ENCODE assay signal across 8 cellular contexts in genomic region chr9:122159026-122159924, GRCh38. TPM values are rescaled to one million over a fixed set of nuclear protein-coding genes. Genes with fewer than 3 reads are reported as not detected.
A peak's percentile ranks its signal among the peaks of the same experiment; 100 is the strongest.
DNase-seq lines count a peak whose midpoint lies in the region; ATAC-seq, FAIRE-seq and TF ChIP-seq lines count a peak whose summit lies in the region.

TSS of gene MORN5 (plus strand) at chr9:122159908. CDS start at chr9:122159973, 65 bp downstream.
TSS of gene NDUFA8 (minus strand) at chr9:122159779. CDS start at chr9:122159677, 102 bp downstream.

- H3K9me3 ChIP-seq in keratinocyte (ENCODE audit: control insufficient read depth, low read depth, low read length): no peaks in the 10 kb centered on the region

- DNase-seq in Ammon's horn (ENCODE audit: low spot score): peak; percentile 97
- DNase-seq in NCI-H446 treated with DMSO at 0.1 percent for 48 hours (lab: John Stamatoyannopoulos, UW): peak; percentile 85
- DNase-seq in activated CD4-positive, CD25-positive, alpha-beta regulatory T cell treated with anti-CD3 and anti-CD28 coated beads, Interleukin-2, amount 50 U/mL, for 72 hours: peak; percentile 98
- peak; percentile 97 for DNase-seq in cerebellum (ENCODE audit: low spot score)
- DNase-seq in keratinocyte (ENCODE audit: low read depth, low spot score): peak; percentile 85
- peak; percentile 92 to 94 (median 94) for DNase-seq in stimulated activated CD4-positive, alpha-beta T cell treated with anti-CD3 and anti-CD28 coated beads, Interleukin-12 subunit alpha, Interleukin-12 subunit beta, amount 100 ng/mL, for 48 hours (ENCODE audit: low read depth in 2 of 3, low spot score in 1 of 3)

- peaks cover 7% of the 10 kb centered on the region for H3K9me1 ChIP-seq in keratinocyte (ENCODE audit: control insufficient read depth, extremely low read depth, insufficient read depth, low read length)

- H3K9ac ChIP-seq in keratinocyte (ENCODE audit: control insufficient read depth, extremely low read depth, insufficient read depth, low read length): peak within 1 kb of the TSS; percentile 91

- peaks cover 11% of the 10 kb centered on the region for H3K4me1 ChIP-seq in keratinocyte (ENCODE audit: control insufficient read depth, extremely low read depth, insufficient read depth, low read length)

- ATAC-seq in HG03378 (IDR thresholded peaks at IDR 0.05; ENCODE audit: unreplicated experiment): peak; percentile 92

- H2AFZ ChIP-seq in keratinocyte (ENCODE audit: control insufficient read depth, low read length): peak within 1 kb of the TSS; percentile 99

- dilution Hi-C loops in keratinocyte (cut with MboI; ENCODE audit: extremely low pct_ligation_motif_present, low sequenced_read_pairs): no loop called here

- H3K4me3 ChIP-seq in keratinocyte (ENCODE audit: control insufficient read depth in 2 of 3, extremely low read depth in 1 of 3, insufficient read depth in 2 of 3, low read depth in 1 of 3, low read length in 3 of 3): peak within 1 kb of the TSS; percentile 79 to 92 (median 85)

- TF ChIP-seq POLR2A in GM19099 (IDR thresholded peaks at IDR 0.05; ENCODE audit: extremely low read depth, insufficient read length, low read depth): peak; percentile 75

- peak; percentile 83 for FAIRE-seq in keratinocyte (lab: Jason Lieb, UNC)

- peak within 1 kb of the TSS; percentile 82 for H3K27ac ChIP-seq in keratinocyte (ENCODE audit: control insufficient read depth, insufficient read depth, low read length)

- H3K79me2 ChIP-seq in keratinocyte (ENCODE audit: control insufficient read depth, insufficient read depth, low read length): peaks cover 38% of the 10 kb centered on the region

- TF ChIP-seq CTCF in keratinocyte (optimal IDR thresholded peaks at IDR 0.05 in 1 of 3, IDR thresholded peaks at IDR 0.05 in 1 of 3, conservative IDR thresholded peaks at IDR 0.05 in 1 of 3; ENCODE audit: extremely low read depth in 1 of 3, insufficient read depth in 2 of 3, low read length in 3 of 3): no peak

- H4K20me1 ChIP-seq in keratinocyte (ENCODE audit: control insufficient read depth, extremely low read depth, insufficient read depth, low read length): peaks cover 2% of the 10 kb centered on the region

- H3K27me3 ChIP-seq in keratinocyte (ENCODE audit: control insufficient read depth, extremely low read depth, insufficient read depth, low read length): peaks cover 7% of the 10 kb centered on the region

- peaks cover 0 to 2% of the 10 kb centered on the region in 2 experiments for H3K36me3 ChIP-seq in keratinocyte (ENCODE audit: control insufficient read depth in 2 of 2, extremely low read depth in 1 of 2, insufficient read depth in 2 of 2, low read length in 2 of 2)

- H3K4me2 ChIP-seq in keratinocyte (ENCODE audit: control insufficient read depth, extremely low read depth, insufficient read depth, low read depth, low read length): peak within 1 kb of the TSS; percentile 90

RNA-seq across cellular contexts. Expression of gene MORN5, which starts in this region (rescaled TPM):
- 1.5 TPM for total RNA-seq in cerebellum
- polyA plus RNA-seq in keratinocyte: not detected in 3 replicates
- not detected for polyA plus RNA-seq in keratinocyte (2011; ENCODE audit: low read depth)
- polyA plus RNA-seq in keratinocyte (2011; cell fraction: cytosol; rRNA removed): not detected in 2 replicates
- polyA plus RNA-seq in keratinocyte (2011; cell fraction: nucleus; rRNA removed): not detected in 2 replicates
- not detected in 2 replicates for polyA plus RNA-seq in keratinocyte (2012; ENCODE audit: low replicate concordance)
- polyA minus RNA-seq in keratinocyte: not detected in 3 replicates
- polyA minus RNA-seq in keratinocyte (2011; cell fraction: cytosol; rRNA and poly(A)+ RNA removed): not detected
- not detected in 2 replicates for polyA minus RNA-seq in keratinocyte (2011; cell fraction: nucleus; rRNA and poly(A)+ RNA removed)

RNA-seq across cellular contexts. Expression of gene NDUFA8, which starts in this region (rescaled TPM):
- 20.0 TPM for total RNA-seq in cerebellum
- 87.9 to 105 TPM (median 90.9 TPM) in 3 replicates for polyA plus RNA-seq in keratinocyte
- 67.3 TPM for polyA plus RNA-seq in keratinocyte (2011; ENCODE audit: low read depth)
- polyA plus RNA-seq in keratinocyte (2011; cell fraction: cytosol; rRNA removed): 78.3 and 81.9 TPM in 2 replicates
- 42.8 and 43.5 TPM in 2 replicates for polyA plus RNA-seq in keratinocyte (2011; cell fraction: nucleus; rRNA removed)
- polyA plus RNA-seq in keratinocyte (2012; ENCODE audit: low replicate concordance): 72.5 and 90.2 TPM in 2 replicates
- 19.5 to 50.4 TPM (median 40.1 TPM) in 3 replicates for polyA minus RNA-seq in keratinocyte
- polyA minus RNA-seq in keratinocyte (2011; cell fraction: cytosol; rRNA and poly(A)+ RNA removed): 52.2 TPM
- polyA minus RNA-seq in keratinocyte (2011; cell fraction: nucleus; rRNA and poly(A)+ RNA removed): 7.8 and 14.0 TPM in 2 replicates

Comparison
In these comparisons a context has a peak if more than half of its experiments do, and no peak if none do; other contexts are left out.
1. Peak in every context shown above with its lines: DNase-seq, ATAC-seq, H3K4me3 ChIP-seq and H3K27ac ChIP-seq.